In the genomic region with DNA sequence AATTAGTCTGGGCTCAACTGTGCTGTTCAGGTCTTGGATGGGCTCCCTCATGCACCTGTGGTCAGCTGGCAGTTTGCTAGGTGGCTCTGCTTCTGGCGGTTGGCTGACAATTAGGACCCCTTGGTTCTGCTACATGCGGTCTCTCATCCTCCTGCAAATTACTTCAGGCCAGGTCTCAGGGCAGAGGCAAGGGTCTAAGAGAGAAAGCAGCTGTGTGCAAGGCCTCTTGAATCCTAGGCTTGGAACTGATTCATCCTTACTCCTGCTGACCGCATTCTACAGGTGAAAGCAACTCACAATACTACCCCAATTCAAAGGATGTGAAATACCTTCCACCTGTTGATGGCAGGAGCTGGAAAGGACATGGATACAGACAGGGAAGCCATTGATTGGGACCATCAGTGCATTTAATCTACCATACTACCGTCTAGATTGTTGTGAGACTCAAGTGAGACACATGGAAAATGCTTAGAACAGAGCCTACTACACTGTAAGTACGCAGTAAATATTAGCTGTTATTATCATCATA, we compare ENCODE assay signal across 20 cellular contexts. TPM values are rescaled to one million over a fixed set of nuclear protein-coding genes. Genes with fewer than 3 reads are reported as not detected.
DNase-seq lines count a peak whose midpoint lies in the region; ATAC-seq and TF ChIP-seq lines count a peak whose summit lies in the region.
"Had no signal": no experiment of that assay in that cellular context is flagged by ENCODE, and none has a peak within 500 bp of the region (broad histone marks: within the 10 kb centered on the region; RNA-seq: fewer than 3 reads in every experiment).

No MANE protein-coding gene starts in this region.

- no peak for ATAC-seq in activated CD8-positive, alpha-beta memory T cell treated with anti-CD3 and anti-CD28 coated beads, Interleukin-2, amount 10 ng/mL, durations not matched to agents 7 days and 5 days
- ATAC-seq in stimulated activated effector memory CD8-positive, alpha-beta T cell treated with anti-CD3 and anti-CD28 coated beads, Interleukin-12 subunit alpha, Interleukin-12 subunit beta, amount 100 ng/mL, for 72 hours = peak; percentile 31
- ATAC-seq: A549; CD8-positive, alpha-beta T cell had no signal

- no peaks in the 10 kb centered on the region for H3K36me3 Mint-ChIP-seq in activated CD8-positive, alpha-beta memory T cell treated with anti-CD3 and anti-CD28 coated beads, Interleukin-2, amount 10 ng/mL, durations not matched to agents 7 days and 5 days
- H3K36me3 Mint-ChIP-seq in stimulated activated effector memory CD8-positive, alpha-beta T cell treated with anti-CD3 and anti-CD28 coated beads, Interleukin-12 subunit alpha, Interleukin-12 subunit beta, amount 100 ng/mL, for 72 hours = no peaks in the 10 kb centered on the region
- H3K36me3 Mint-ChIP-seq: CD8-positive, alpha-beta T cell had no signal

- H3K9me3 ChIP-seq in HEK293 (ENCODE audit: control insufficient read depth, insufficient read depth, low read depth, low read length) = no peaks in the 10 kb centered on the region
- no peaks in the 10 kb centered on the region for H3K9me3 ChIP-seq in esophagus muscularis mucosa
- H3K9me3 ChIP-seq: A549, Caco-2 had no signal

- H3K27me3 ChIP-seq in esophagus muscularis mucosa = no peaks in the 10 kb centered on the region
- H3K27me3 ChIP-seq: BLaER1 treated with 17β-estradiol and CSF1 and Interleukin-3, amounts not matched to agents 10 nM and 100 nM had no signal

- POLR2A ChIA-PET in HEK293 (lab: Yijun Ruan, JAX) = no interaction called here

- no peak for TF ChIP-seq POLR2A in esophagus muscularis mucosa (IDR thresholded peaks at IDR 0.05; ENCODE audit: low read depth)

- no peak for TF ChIP-seq EP300 in esophagus muscularis mucosa (IDR thresholded peaks at IDR 0.05)

- H3K27ac ChIP-seq in HEK293 (ENCODE audit: extremely low read depth, low read depth, low read length) (no peak overlapping the region), esophagus muscularis mucosa (replicated peaks in 1 of 4) (no peak overlapping the region)
- H3K27ac ChIP-seq: 22Rv1; A549; BLaER1 treated with 17β-estradiol and CSF1 and Interleukin-3, amounts not matched to agents 10 nM and 100 nM; C4-2B had no signal

- DNase-seq in activated CD8-positive, alpha-beta memory T cell treated with anti-CD3 and anti-CD28 coated beads, Interleukin-2, amount 10 ng/mL, durations not matched to agents 7 days and 5 days = peak; percentile 29
- DNase-seq in activated CD8-positive, alpha-beta memory T cell treated with anti-CD3 and anti-CD28 coated beads for 24 hours = no peak
- DNase-seq in esophagus muscularis mucosa (ENCODE audit: extremely low spot score) = peak; percentile 62
- no peak for DNase-seq in stimulated activated effector memory CD8-positive, alpha-beta T cell treated with anti-CD3 and anti-CD28 coated beads, Interleukin-12 subunit alpha, Interleukin-12 subunit beta, amount 100 ng/mL, for 72 hours (ENCODE audit: low spot score in 2 of 2)
- DNase-seq in NCI-H187 (lab: John Stamatoyannopoulos, UW) = no peak
- no peak for DNase-seq in NK-92 treated with Interleukin-12 subunit alpha and Interleukin-12 subunit beta, amount 100 ng/mL, for 24 hours (lab: John Stamatoyannopoulos, UW)
- DNase-seq: AML-193; Caco-2; Calu3; CD4-positive, alpha-beta T cell; CD8-positive, alpha-beta T cell; DMS79 treated with DMSO at 0.1 percent for 48 hours; GF-D8 had no signal

- H3K4me3 ChIP-seq in HEK293 (ENCODE audit: low read depth, low read length) (no peak overlapping the region), esophagus muscularis mucosa (no peak overlapping the region)
- H3K4me3 ChIP-seq: A549; BLaER1 treated with 17β-estradiol and CSF1 and Interleukin-3, amounts not matched to agents 10 nM and 100 nM had no signal

- no peaks in the 10 kb centered on the region for H3K27me3 Mint-ChIP-seq in activated CD8-positive, alpha-beta memory T cell treated with anti-CD3 and anti-CD28 coated beads, Interleukin-2, amount 10 ng/mL, durations not matched to agents 7 days and 5 days
- H3K27me3 Mint-ChIP-seq: CD4-positive, alpha-beta T cell had no signal

- intact Hi-C loops in esophagus muscularis mucosa (cut with DNase I) = no loop called here

- CTCF ChIA-PET in activated CD8-positive, alpha-beta memory T cell treated with anti-CD3 and anti-CD28 coated beads, Interleukin-2, amount 10 ng/mL, durations not matched to agents 7 days and 5 days (lab: Charles Lee) = no interaction called here
- CTCF ChIA-PET in HEK293 (lab: Yijun Ruan, JAX) = interaction anchor here (1.5 kb wide), 1 partner anchor 11 kb away, joined by 4 read pairs; no protein-coding TSS in a partner anchor

- H3K36me3 ChIP-seq in HEK293 (ENCODE audit: control insufficient read depth in 2 of 2, insufficient read depth in 1 of 2, low read length in 2 of 2) (no peaks in the 10 kb centered on the region), esophagus muscularis mucosa (no peaks in the 10 kb centered on the region)
- H3K36me3 ChIP-seq: BLaER1 treated with 17β-estradiol and CSF1 and Interleukin-3, amounts not matched to agents 10 nM and 100 nM had no signal

- H3K27ac Mint-ChIP-seq in activated CD8-positive, alpha-beta memory T cell treated with anti-CD3 and anti-CD28 coated beads, Interleukin-2, amount 10 ng/mL, durations not matched to agents 7 days and 5 days = no peak overlapping the region
- no peak overlapping the region for H3K27ac Mint-ChIP-seq in stimulated activated effector memory CD8-positive, alpha-beta T cell treated with anti-CD3 and anti-CD28 coated beads, Interleukin-12 subunit alpha, Interleukin-12 subunit beta, amount 100 ng/mL, for 72 hours
- H3K27ac Mint-ChIP-seq: B cell; CD4-positive, alpha-beta T cell; CD8-positive, alpha-beta T cell had no signal

- WGBS in esophagus muscularis mucosa = 84% methylated on average over 5 of the region's 5 CpGs

- no peaks in the 10 kb centered on the region for H3K4me1 ChIP-seq in HEK293 (ENCODE audit: control insufficient read depth, insufficient read depth, low read length)
- H3K4me1 ChIP-seq in esophagus muscularis mucosa = no peaks in the 10 kb centered on the region
- H3K4me1 ChIP-seq: A549 had no signal

- no peaks in the 10 kb centered on the region for H3K9me3 Mint-ChIP-seq in activated CD8-positive, alpha-beta memory T cell treated with anti-CD3 and anti-CD28 coated beads, Interleukin-2, amount 10 ng/mL, durations not matched to agents 7 days and 5 days (ENCODE audit: low read depth)
- H3K9me3 Mint-ChIP-seq in stimulated activated effector memory CD8-positive, alpha-beta T cell treated with anti-CD3 and anti-CD28 coated beads, Interleukin-12 subunit alpha, Interleukin-12 subunit beta, amount 100 ng/mL, for 72 hours = no peaks in the 10 kb centered on the region
- H3K9me3 Mint-ChIP-seq: CD4-positive, alpha-beta T cell; CD8-positive, alpha-beta T cell had no signal

- H3K4me3 Mint-ChIP-seq in activated CD8-positive, alpha-beta memory T cell treated with anti-CD3 and anti-CD28 coated beads, Interleukin-2, amount 10 ng/mL, durations not matched to agents 7 days and 5 days = no peak overlapping the region
- H3K4me3 Mint-ChIP-seq in stimulated activated effector memory CD8-positive, alpha-beta T cell treated with anti-CD3 and anti-CD28 coated beads, Interleukin-12 subunit alpha, Interleukin-12 subunit beta, amount 100 ng/mL, for 72 hours = no peak overlapping the region
- H3K4me3 Mint-ChIP-seq: B cell; CD4-positive, alpha-beta T cell; CD8-positive, alpha-beta T cell had no signal

- TF ChIP-seq CTCF in HEK293 (tag by site-specific recombination; IDR thresholded peaks at IDR 0.05) = no peak
- no peak for TF ChIP-seq CTCF in esophagus muscularis mucosa (IDR thresholded peaks at IDR 0.05)

- H3K4me1 Mint-ChIP-seq in activated CD8-positive, alpha-beta memory T cell treated with anti-CD3 and anti-CD28 coated beads, Interleukin-2, amount 10 ng/mL, durations not matched to agents 7 days and 5 days = no peaks in the 10 kb centered on the region
- no peaks in the 10 kb centered on the region for H3K4me1 Mint-ChIP-seq in stimulated activated effector memory CD8-positive, alpha-beta T cell treated with anti-CD3 and anti-CD28 coated beads, Interleukin-12 subunit alpha, Interleukin-12 subunit beta, amount 100 ng/mL, for 72 hours
- H3K4me1 Mint-ChIP-seq: B cell had no signal

TF ChIP-seq in HEK293, 187 proteins besides CTCF, POLR2A, EP300 and RAD21:
- TF ChIP-seq SCRT2 (tag by site-specific recombination; IDR thresholded peaks at IDR 0.05) = peak; percentile 80
- no peak for TF ChIP-seq ZNF19 (tag by site-specific recombination; IDR thresholded peaks at IDR 0.05; ENCODE audit: low read depth)
- TF ChIP-seq SCRT1 (tag by site-specific recombination; IDR thresholded peaks at IDR 0.05; ENCODE audit: borderline replicate concordance) = peak; percentile 50; the same call in 1 of the 2 replicates
- TF ChIP-seq ZNF843 (tag by site-specific recombination; IDR thresholded peaks at IDR 0.05) = no peak

RNA-seq across cellular contexts. Expression of a gene that starts 19.1 kb away (rescaled TPM):
- not detected for total RNA-seq in activated CD8-positive, alpha-beta memory T cell treated with anti-CD3 and anti-CD28 coated beads, Interleukin-2, amount 10 ng/mL, durations not matched to agents 7 days and 5 days
- total RNA-seq in esophagus muscularis mucosa = not detected
- total RNA-seq: A172; B cell; Calu3; CD4-positive, alpha-beta T cell; CD8-positive, alpha-beta T cell had no signal

Comparison
In these comparisons a context has a peak if more than half of its experiments do, and no peak if none do; other contexts are left out.
1. DNase-seq: peak in activated CD8-positive, alpha-beta memory T cell treated with anti-CD3 and anti-CD28 coated beads, Interleukin-2, amount 10 ng/mL, durations not matched to agents 7 days and 5 days (single experiment) and esophagus muscularis mucosa (single experiment); none in activated CD8-positive, alpha-beta memory T cell treated with anti-CD3 and anti-CD28 coated beads for 24 hours (single experiment), stimulated activated effector memory CD8-positive, alpha-beta T cell treated with anti-CD3 and anti-CD28 coated beads, Interleukin-12 subunit alpha, Interleukin-12 subunit beta, amount 100 ng/mL, for 72 hours (0 of 2), NCI-H187 (0 of 2) and NK-92 treated with Interleukin-12 subunit alpha and Interleukin-12 subunit beta, amount 100 ng/mL, for 24 hours (single experiment).